1 cellular context compared by ENCODE assay signal in genomic region chr5:16863380-16864007, GRCh38.
TF ChIP-seq lines count a peak whose summit lies in the region.

No MANE protein-coding gene starts in this region.

TF ChIP-seq in GM23338, 12 proteins besides CTCF, POLR2A, EP300 and RAD21 (continued from another document):
- TF ChIP-seq, protein P1, sequence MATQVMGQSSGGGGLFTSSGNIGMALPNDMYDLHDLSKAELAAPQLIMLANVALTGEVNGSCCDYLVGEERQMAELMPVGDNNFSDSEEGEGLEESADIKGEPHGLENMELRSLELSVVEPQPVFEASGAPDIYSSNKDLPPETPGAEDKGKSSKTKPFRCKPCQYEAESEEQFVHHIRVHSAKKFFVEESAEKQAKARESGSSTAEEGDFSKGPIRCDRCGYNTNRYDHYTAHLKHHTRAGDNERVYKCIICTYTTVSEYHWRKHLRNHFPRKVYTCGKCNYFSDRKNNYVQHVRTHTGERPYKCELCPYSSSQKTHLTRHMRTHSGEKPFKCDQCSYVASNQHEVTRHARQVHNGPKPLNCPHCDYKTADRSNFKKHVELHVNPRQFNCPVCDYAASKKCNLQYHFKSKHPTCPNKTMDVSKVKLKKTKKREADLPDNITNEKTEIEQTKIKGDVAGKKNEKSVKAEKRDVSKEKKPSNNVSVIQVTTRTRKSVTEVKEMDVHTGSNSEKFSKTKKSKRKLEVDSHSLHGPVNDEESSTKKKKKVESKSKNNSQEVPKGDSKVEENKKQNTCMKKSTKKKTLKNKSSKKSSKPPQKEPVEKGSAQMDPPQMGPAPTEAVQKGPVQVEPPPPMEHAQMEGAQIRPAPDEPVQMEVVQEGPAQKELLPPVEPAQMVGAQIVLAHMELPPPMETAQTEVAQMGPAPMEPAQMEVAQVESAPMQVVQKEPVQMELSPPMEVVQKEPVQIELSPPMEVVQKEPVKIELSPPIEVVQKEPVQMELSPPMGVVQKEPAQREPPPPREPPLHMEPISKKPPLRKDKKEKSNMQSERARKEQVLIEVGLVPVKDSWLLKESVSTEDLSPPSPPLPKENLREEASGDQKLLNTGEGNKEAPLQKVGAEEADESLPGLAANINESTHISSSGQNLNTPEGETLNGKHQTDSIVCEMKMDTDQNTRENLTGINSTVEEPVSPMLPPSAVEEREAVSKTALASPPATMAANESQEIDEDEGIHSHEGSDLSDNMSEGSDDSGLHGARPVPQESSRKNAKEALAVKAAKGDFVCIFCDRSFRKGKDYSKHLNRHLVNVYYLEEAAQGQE (IDR thresholded peaks at IDR 0.05; ENCODE audit: unreplicated experiment) = no peak
- TF ChIP-seq ETS1 (IDR thresholded peaks at IDR 0.05) (no peak), POLR2AphosphoS5 (IDR thresholded peaks at IDR 0.05; ENCODE audit: low read depth) (no peak), ZNF462 (CRISPR knock-in tag; IDR thresholded peaks at IDR 0.05) (no peak), ZNF114 (CRISPR knock-in tag; IDR thresholded peaks at IDR 0.05) (no peak)
TF ChIP-seq in GM23338: peak in this region for 0.
